In the genomic region with DNA sequence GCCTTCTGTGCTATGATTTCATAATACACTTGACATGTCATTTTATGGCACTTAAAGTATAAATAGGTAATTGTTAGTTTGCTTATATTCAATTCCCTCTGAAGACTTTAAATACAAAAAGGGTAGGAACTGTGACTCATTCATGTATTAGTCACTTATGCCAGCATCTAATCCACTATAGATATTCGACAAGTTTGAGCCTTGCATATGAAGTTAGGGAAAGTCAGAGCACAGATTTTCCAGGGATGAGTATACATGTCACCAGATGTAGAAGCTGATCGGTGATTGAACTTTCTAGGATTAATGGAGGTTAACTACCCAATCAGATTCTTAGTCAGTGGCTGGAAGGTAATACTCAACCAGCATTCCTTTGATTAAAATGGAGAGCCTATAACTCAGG, we compare ENCODE assay signal across 32 cellular contexts.
DNase-seq lines count a peak whose midpoint lies in the region; ATAC-seq and TF ChIP-seq lines count a peak whose summit lies in the region.
"Had no signal": no experiment of that assay in that cellular context is flagged by ENCODE, and none has a peak within 500 bp of the region (broad histone marks: within the 10 kb centered on the region; RNA-seq: fewer than 3 reads in every experiment).

No MANE protein-coding gene starts in this region.

- no peaks in the 10 kb centered on the region for H3K36me3 Mint-ChIP-seq in chondrocyte (ENCODE audit: low read depth)
- H3K36me3 Mint-ChIP-seq: activated naive CD4-positive, alpha-beta T cell treated with anti-CD3 and anti-CD28 coated beads, Interleukin-2, amount 10 ng/mL, durations not matched to agents 7 days and 5 days; stimulated activated effector memory CD8-positive, alpha-beta T cell treated with anti-CD3 and anti-CD28 coated beads, Interleukin-12 subunit alpha, Interleukin-12 subunit beta, amount 100 ng/mL, for 72 hours; T-cell; type B pancreatic cell had no signal

- no peaks in the 10 kb centered on the region for H3K36me3 ChIP-seq in adipocyte (ENCODE audit: control insufficient read depth, insufficient read depth, low read length, severe bottlenecking)
- H3K36me3 ChIP-seq: BE2C, cardiac muscle cell, esophagus muscularis mucosa, pancreas, right lobe of liver had no signal

- peak; percentile 0 for DNase-seq in COLO829 (ENCODE audit: low spot score)
- peak; percentile 7 for DNase-seq in HPDE6-E6E7 (ENCODE audit: extremely low spot score)
- DNase-seq in adipocyte (ENCODE audit: low read depth): peak; percentile 12
- DNase-seq in iris pigment epithelial cell (ENCODE audit: low read depth): peak; percentile 7
- DNase-seq in chondrocyte (ENCODE audit: low spot score): no peak
- DNase-seq in 8988T: no peak
- DNase-seq: ACHN; activated CD4-positive, alpha-beta T cell treated with anti-CD3 and anti-CD28 coated beads, Interleukin-2, amount 50 U/mL, for 48 hours; activated CD4-positive, CD25-positive, alpha-beta regulatory T cell; activated naive CD4-positive, alpha-beta T cell treated with anti-CD3 and anti-CD28 coated beads, Interleukin-2, amount 10 ng/mL, durations not matched to agents 7 days and 5 days; amniotic stem cell; BE2C; cortex of kidney; DMS153; GF-D8; NCI-H1105; NCI-H1930; NCI-H524 treated with DMSO at 0.1 percent for 48 hours; pancreas; right lobe of liver; stimulated activated CD4-positive, alpha-beta T cell treated with anti-CD3 and anti-CD28 coated beads, Interleukin-4, amount 100 ng/mL, for 24 hours; T-cell had no signal

- H3K4me3 Mint-ChIP-seq in chondrocyte (ENCODE audit: unreplicated experiment): no peak overlapping the region
- H3K4me3 Mint-ChIP-seq: activated naive CD4-positive, alpha-beta T cell treated with anti-CD3 and anti-CD28 coated beads, Interleukin-2, amount 10 ng/mL, durations not matched to agents 7 days and 5 days; activated T-helper 1 cell treated with anti-CD3 and anti-CD28 coated beads, Interleukin-12 subunit alpha, Interleukin-12 subunit beta, Interleukin-2, Interleukin-4 antibody, amounts not matched to agents 30 ng/mL and 10 ng/mL and 1 ng/mL, durations not matched to agents 14 hours and 24 hours and 36 hours; IgD-negative memory B cell; stimulated activated effector memory CD8-positive, alpha-beta T cell treated with anti-CD3 and anti-CD28 coated beads, Interleukin-12 subunit alpha, Interleukin-12 subunit beta, amount 100 ng/mL, for 72 hours; T-cell; type B pancreatic cell had no signal

- H3K4me1 ChIP-seq in adipocyte (ENCODE audit: control insufficient read depth, insufficient read depth, low read length): peaks cover 5% of the 10 kb centered on the region
- H3K4me1 ChIP-seq: BE2C, esophagus muscularis mucosa, pancreas had no signal

- ATAC-seq in HG03378 (IDR thresholded peaks at IDR 0.05; ENCODE audit: unreplicated experiment) (no peak), HG03520 (IDR thresholded peaks at IDR 0.05; ENCODE audit: unreplicated experiment) (no peak)
- ATAC-seq: Panc1; pancreas; right lobe of liver; stimulated activated effector memory CD8-positive, alpha-beta T cell treated with anti-CD3 and anti-CD28 coated beads, Interleukin-12 subunit alpha, Interleukin-12 subunit beta, amount 100 ng/mL, for 72 hours; T-cell had no signal

- no peaks in the 10 kb centered on the region for H3K27me3 ChIP-seq in adipocyte (replicated peaks; ENCODE audit: control insufficient read depth, insufficient read depth, low read length)
- H3K27me3 ChIP-seq: BE2C, cardiac muscle cell, esophagus muscularis mucosa, pancreas, right lobe of liver had no signal

- no peaks in the 10 kb centered on the region for H3K9me3 ChIP-seq in adipocyte (ENCODE audit: control insufficient read depth, low read length)
- H3K9me3 ChIP-seq: BE2C, pancreas, right lobe of liver had no signal

- H3K27me3 Mint-ChIP-seq in chondrocyte (ENCODE audit: low read depth): no peaks in the 10 kb centered on the region
- H3K27me3 Mint-ChIP-seq: activated naive CD4-positive, alpha-beta T cell treated with anti-CD3 and anti-CD28 coated beads, Interleukin-2, amount 10 ng/mL, durations not matched to agents 7 days and 5 days; T-cell had no signal

- H3K4me1 Mint-ChIP-seq in chondrocyte (ENCODE audit: low read depth): no peaks in the 10 kb centered on the region
- H3K4me1 Mint-ChIP-seq: activated naive CD4-positive, alpha-beta T cell treated with anti-CD3 and anti-CD28 coated beads, Interleukin-2, amount 10 ng/mL, durations not matched to agents 7 days and 5 days; stimulated activated effector memory CD8-positive, alpha-beta T cell treated with anti-CD3 and anti-CD28 coated beads, Interleukin-12 subunit alpha, Interleukin-12 subunit beta, amount 100 ng/mL, for 72 hours; T-cell had no signal

- H3K4me3 ChIP-seq in adipocyte (ENCODE audit: low read length): no peak overlapping the region
- H3K4me3 ChIP-seq: cardiac muscle cell, esophagus muscularis mucosa, lung, pancreas, right lobe of liver had no signal

- H3K27ac Mint-ChIP-seq in chondrocyte (ENCODE audit: unreplicated experiment): no peak overlapping the region
- H3K27ac Mint-ChIP-seq: activated naive CD4-positive, alpha-beta T cell treated with anti-CD3 and anti-CD28 coated beads, Interleukin-2, amount 10 ng/mL, durations not matched to agents 7 days and 5 days; activated T-helper 1 cell treated with anti-CD3 and anti-CD28 coated beads, Interleukin-12 subunit alpha, Interleukin-12 subunit beta, Interleukin-2, Interleukin-4 antibody, amounts not matched to agents 30 ng/mL and 10 ng/mL and 1 ng/mL, durations not matched to agents 14 hours and 24 hours and 36 hours; IgD-negative memory B cell; stimulated activated effector memory CD8-positive, alpha-beta T cell treated with anti-CD3 and anti-CD28 coated beads, Interleukin-12 subunit alpha, Interleukin-12 subunit beta, amount 100 ng/mL, for 72 hours; T-cell; type B pancreatic cell had no signal

- no peak for TF ChIP-seq CTCF in chondrocyte (IDR thresholded peaks at IDR 0.05)

- H3K9ac ChIP-seq in adipocyte (ENCODE audit: low read length): no peak overlapping the region

- H3K9me3 Mint-ChIP-seq in chondrocyte (ENCODE audit: low read depth): peaks cover 18% of the 10 kb centered on the region
- H3K9me3 Mint-ChIP-seq: type B pancreatic cell had no signal

Comparison
In these comparisons a context has a peak if more than half of its experiments do, and no peak if none do; other contexts are left out.
1. DNase-seq: peak in COLO829 (single experiment), HPDE6-E6E7 (single experiment), adipocyte (single experiment) and iris pigment epithelial cell (single experiment); none in chondrocyte (single experiment) and 8988T (single experiment).